In genomic region chr10:86830043-86830591, GRCh38 we compare ENCODE assay signal across 19 cellular contexts.
DNase-seq lines count a peak whose midpoint lies in the region; ATAC-seq, FAIRE-seq and TF ChIP-seq lines count a peak whose summit lies in the region.
"Had no signal": no experiment of that assay in that cellular context is flagged by ENCODE, and none has a peak within 500 bp of the region (broad histone marks: within the 10 kb centered on the region; RNA-seq: fewer than 3 reads in every experiment).

No MANE protein-coding gene starts in this region.

- H3K4me3 ChIP-seq in Panc1 (ENCODE audit: low read depth in 2 of 2, low read length in 2 of 2) (no peak overlapping the region), esophagus muscularis mucosa (no peak overlapping the region), prostate gland (no peak overlapping the region)
- H3K4me3 ChIP-seq: GM12878, SK-N-MC had no signal

- intact Hi-C loops in Panc1 (cut with micrococcal nuclease; ENCODE audit: unreplicated experiment) (no loop called here), esophagus muscularis mucosa (cut with DNase I) (no loop called here), prostate gland (cut with DNase I) (no loop called here)

- no peak for TF ChIP-seq POLR2A in GM12891 (IDR thresholded peaks at IDR 0.05; ENCODE audit: low read depth, low read length)
- no peak for TF ChIP-seq POLR2A in esophagus muscularis mucosa (IDR thresholded peaks at IDR 0.05; ENCODE audit: low read depth)
- no peak for TF ChIP-seq POLR2A in prostate gland (IDR thresholded peaks at IDR 0.05)

- 49% methylated on average over 4 of the region's 4 CpGs for WGBS in esophagus muscularis mucosa
- WGBS in prostate gland, result 26% methylated on average over 4 of the region's 4 CpGs

- POLR2A ChIA-PET in Panc1 (lab: Charles Lee), result no interaction called here

- ATAC-seq in Panc1 (peak; percentile 54; the same call in 1 of the 2 replicates), GM19324 (IDR thresholded peaks at IDR 0.05; ENCODE audit: low FRiP score, unreplicated experiment) (no peak), GM18868 (IDR thresholded peaks at IDR 0.05; ENCODE audit: unreplicated experiment) (no peak)
- ATAC-seq: CD8-positive, alpha-beta T cell; GM12878; HepG2; left lobe of liver had no signal

- CTCF ChIA-PET in Panc1 (lab: Charles Lee), result no interaction called here

- H3K4me1 ChIP-seq in Panc1 (ENCODE audit: control insufficient read depth, insufficient read depth, low read length) (peaks cover 6% of the 10 kb centered on the region; the same call in 1 of the 2 replicates), esophagus muscularis mucosa (peaks cover 31 to 82% (median 79%) of the 10 kb centered on the region in 4 donors), prostate gland (replicated peaks) (peaks cover 4% of the 10 kb centered on the region)

- in situ Hi-C loops in Panc1 (cut with HindIII; ENCODE audit: low pct_unique_long_range_greater_than_20kb, low sequenced_read_pairs), result no loop called here

- TF ChIP-seq CTCF in Panc1 (IDR thresholded peaks at IDR 0.05), result no peak
- no peak for TF ChIP-seq CTCF in esophagus muscularis mucosa (IDR thresholded peaks at IDR 0.05)
- no peak for TF ChIP-seq CTCF in prostate gland (IDR thresholded peaks at IDR 0.05)

- no peaks in the 10 kb centered on the region for H3K9me3 ChIP-seq in Panc1 (ENCODE audit: control insufficient read depth, insufficient read depth, low read depth, low read length)
- no peaks in the 10 kb centered on the region for H3K9me3 ChIP-seq in esophagus muscularis mucosa
- no peaks in the 10 kb centered on the region for H3K9me3 ChIP-seq in prostate gland

- H3K36me3 ChIP-seq in Panc1 (ENCODE audit: control insufficient read depth, insufficient read depth, low read length), result no peaks in the 10 kb centered on the region
- H3K36me3 ChIP-seq in esophagus muscularis mucosa, result no peaks in the 10 kb centered on the region
- H3K36me3 ChIP-seq in prostate gland, result no peaks in the 10 kb centered on the region
- H3K36me3 ChIP-seq: brain microvascular endothelial cell had no signal

- H3K27ac ChIP-seq in Panc1 (ENCODE audit: low read length) (no peak overlapping the region), esophagus muscularis mucosa (replicated peaks in 1 of 4) (peak overlapping the region; percentile 41 to 68 (median 55)), prostate gland (peak overlapping the region; percentile 18 to 70)
- H3K27ac ChIP-seq: brain microvascular endothelial cell, SK-N-MC had no signal

- TF ChIP-seq EP300 in esophagus muscularis mucosa (IDR thresholded peaks at IDR 0.05), result no peak

- DNase-seq in GM12891 (ENCODE audit: insufficient read length, low spot score), result no peak
- no peak for DNase-seq in Panc1 (ENCODE audit: low read depth, low spot score)
- no peak for DNase-seq in esophagus muscularis mucosa (ENCODE audit: extremely low spot score)
- peak; percentile 9 for DNase-seq in prostate gland (ENCODE audit: low spot score)
- DNase-seq in EL, result no peak
- DNase-seq in stimulated activated CD4-positive, alpha-beta T cell treated with anti-CD3 and anti-CD28 coated beads, Interleukin-4, amount 100 ng/mL, for 1 hour, result no peak
- DNase-seq: activated CD8-positive, alpha-beta memory T cell treated with anti-CD3 and anti-CD28 coated beads, Interleukin-2, amount 50 U/mL, for 4 hours; brain microvascular endothelial cell; CD8-positive, alpha-beta T cell; head of caudate nucleus; NCI-H1092 treated with DMSO at 0.1 percent for 48 hours; NCI-H2081; posterior cingulate gyrus had no signal

- FAIRE-seq in GM12891 (lab: Jason Lieb, UNC), result peak; percentile 57
- FAIRE-seq: GM12878, HepG2 had no signal

- H3K27me3 ChIP-seq in Panc1 (ENCODE audit: control insufficient read depth, insufficient read depth, low read length) (no peaks in the 10 kb centered on the region), esophagus muscularis mucosa (no peaks in the 10 kb centered on the region), prostate gland (replicated peaks; ENCODE audit: insufficient read depth) (no peaks in the 10 kb centered on the region)
- H3K27me3 ChIP-seq: brain microvascular endothelial cell had no signal

- no TSS peak for BruUV-seq in Panc1 (replicated peaks; lab: Mats Ljungman, UMichigan)

TF ChIP-seq in GM12891, 5 proteins besides CTCF, POLR2A, EP300 and RAD21:
- TF ChIP-seq SPI1 (IDR thresholded peaks at IDR 0.05; ENCODE audit: low read depth, low read length) (0 out of 2 replicates have a peak, but pooled peaks have one; percentile 13), POLR2AphosphoS5 (IDR thresholded peaks at IDR 0.05; ENCODE audit: low read depth, low read length) (no peak)
